1 cellular context compared by ENCODE assay signal in the genomic region with DNA sequence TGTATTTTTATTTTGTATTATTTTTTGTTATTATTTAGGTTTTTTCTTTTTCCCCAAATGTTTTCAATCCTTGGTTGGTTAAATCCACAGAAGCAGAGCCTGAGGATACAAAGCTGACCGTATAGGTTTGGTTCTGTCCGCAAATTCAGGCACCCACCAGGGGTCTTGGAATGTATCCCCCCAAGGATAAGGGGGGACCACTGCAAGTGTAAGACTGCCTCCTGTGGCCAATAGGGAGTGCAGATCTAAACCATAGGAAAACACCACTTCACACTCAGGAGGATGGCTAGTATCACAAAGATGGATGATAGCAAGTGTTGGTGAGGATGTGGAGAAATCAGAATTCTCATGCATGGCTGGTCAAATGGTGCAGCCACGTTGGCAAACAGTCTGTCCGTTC.
TF ChIP-seq lines count a peak whose summit lies in the region.

No MANE protein-coding gene starts in this region.

TF ChIP-seq in HCT116, 20 proteins besides CTCF, POLR2A, EP300 and RAD21 (continued from another document):
- TF ChIP-seq, protein P1, sequence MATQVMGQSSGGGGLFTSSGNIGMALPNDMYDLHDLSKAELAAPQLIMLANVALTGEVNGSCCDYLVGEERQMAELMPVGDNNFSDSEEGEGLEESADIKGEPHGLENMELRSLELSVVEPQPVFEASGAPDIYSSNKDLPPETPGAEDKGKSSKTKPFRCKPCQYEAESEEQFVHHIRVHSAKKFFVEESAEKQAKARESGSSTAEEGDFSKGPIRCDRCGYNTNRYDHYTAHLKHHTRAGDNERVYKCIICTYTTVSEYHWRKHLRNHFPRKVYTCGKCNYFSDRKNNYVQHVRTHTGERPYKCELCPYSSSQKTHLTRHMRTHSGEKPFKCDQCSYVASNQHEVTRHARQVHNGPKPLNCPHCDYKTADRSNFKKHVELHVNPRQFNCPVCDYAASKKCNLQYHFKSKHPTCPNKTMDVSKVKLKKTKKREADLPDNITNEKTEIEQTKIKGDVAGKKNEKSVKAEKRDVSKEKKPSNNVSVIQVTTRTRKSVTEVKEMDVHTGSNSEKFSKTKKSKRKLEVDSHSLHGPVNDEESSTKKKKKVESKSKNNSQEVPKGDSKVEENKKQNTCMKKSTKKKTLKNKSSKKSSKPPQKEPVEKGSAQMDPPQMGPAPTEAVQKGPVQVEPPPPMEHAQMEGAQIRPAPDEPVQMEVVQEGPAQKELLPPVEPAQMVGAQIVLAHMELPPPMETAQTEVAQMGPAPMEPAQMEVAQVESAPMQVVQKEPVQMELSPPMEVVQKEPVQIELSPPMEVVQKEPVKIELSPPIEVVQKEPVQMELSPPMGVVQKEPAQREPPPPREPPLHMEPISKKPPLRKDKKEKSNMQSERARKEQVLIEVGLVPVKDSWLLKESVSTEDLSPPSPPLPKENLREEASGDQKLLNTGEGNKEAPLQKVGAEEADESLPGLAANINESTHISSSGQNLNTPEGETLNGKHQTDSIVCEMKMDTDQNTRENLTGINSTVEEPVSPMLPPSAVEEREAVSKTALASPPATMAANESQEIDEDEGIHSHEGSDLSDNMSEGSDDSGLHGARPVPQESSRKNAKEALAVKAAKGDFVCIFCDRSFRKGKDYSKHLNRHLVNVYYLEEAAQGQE (IDR thresholded peaks at IDR 0.05; ENCODE audit: low read depth): no peak
- TF ChIP-seq POLR2AphosphoS5 (IDR thresholded peaks at IDR 0.05; ENCODE audit: low read depth, low read length) (no peak), ZFX (IDR thresholded peaks at IDR 0.05) (no peak), EZH2phosphoT487 (IDR thresholded peaks at IDR 0.05; ENCODE audit: borderline replicate concordance) (no peak), SP1 (IDR thresholded peaks at IDR 0.05; ENCODE audit: low read depth) (no peak), ZNF274 (IDR thresholded peaks at IDR 0.05; ENCODE audit: low read depth, low read length) (no peak), SRF (IDR thresholded peaks at IDR 0.05; ENCODE audit: low read depth) (no peak), ELF1 (IDR thresholded peaks at IDR 0.05; ENCODE audit: borderline replicate concordance, low read depth) (no peak), CBX3 (IDR thresholded peaks at IDR 0.05; ENCODE audit: low read depth) (no peak), JUND (IDR thresholded peaks at IDR 0.05) (no peak)
- TF ChIP-seq, protein P2, sequence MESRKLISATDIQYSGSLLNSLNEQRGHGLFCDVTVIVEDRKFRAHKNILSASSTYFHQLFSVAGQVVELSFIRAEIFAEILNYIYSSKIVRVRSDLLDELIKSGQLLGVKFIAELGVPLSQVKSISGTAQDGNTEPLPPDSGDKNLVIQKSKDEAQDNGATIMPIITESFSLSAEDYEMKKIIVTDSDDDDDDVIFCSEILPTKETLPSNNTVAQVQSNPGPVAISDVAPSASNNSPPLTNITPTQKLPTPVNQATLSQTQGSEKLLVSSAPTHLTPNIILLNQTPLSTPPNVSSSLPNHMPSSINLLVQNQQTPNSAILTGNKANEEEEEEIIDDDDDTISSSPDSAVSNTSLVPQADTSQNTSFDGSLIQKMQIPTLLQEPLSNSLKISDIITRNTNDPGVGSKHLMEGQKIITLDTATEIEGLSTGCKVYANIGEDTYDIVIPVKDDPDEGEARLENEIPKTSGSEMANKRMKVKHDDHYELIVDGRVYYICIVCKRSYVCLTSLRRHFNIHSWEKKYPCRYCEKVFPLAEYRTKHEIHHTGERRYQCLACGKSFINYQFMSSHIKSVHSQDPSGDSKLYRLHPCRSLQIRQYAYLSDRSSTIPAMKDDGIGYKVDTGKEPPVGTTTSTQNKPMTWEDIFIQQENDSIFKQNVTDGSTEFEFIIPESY (IDR thresholded peaks at IDR 0.05; ENCODE audit: extremely low read depth, insufficient replicate concordance, low read length): no peak
